In the genomic region with DNA sequence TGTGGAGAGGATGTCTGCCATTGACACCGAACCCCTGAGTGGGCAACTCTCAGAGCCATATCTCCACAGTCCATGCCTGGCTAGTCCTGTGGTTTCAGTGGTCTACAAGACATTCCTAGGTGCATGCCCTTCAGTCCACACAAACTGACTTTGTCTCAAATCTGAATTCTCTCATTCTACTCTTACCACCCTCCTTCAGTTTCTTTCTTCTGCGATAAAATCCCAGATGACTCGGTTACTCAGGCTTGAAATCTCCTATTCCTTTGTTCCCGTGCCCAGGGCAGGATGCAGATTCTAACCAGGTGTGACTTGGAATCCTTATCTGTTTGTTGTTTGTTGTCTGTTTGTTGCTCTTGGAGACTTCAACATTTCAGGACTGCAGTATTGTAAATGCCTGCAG, we compare ENCODE assay signal across 15 cellular contexts. TPM values are rescaled to one million over a fixed set of nuclear protein-coding genes. Genes with fewer than 3 reads are reported as not detected.
A peak's percentile ranks its signal among the peaks of the same experiment; 100 is the strongest.
DNase-seq lines count a peak whose midpoint lies in the region; ATAC-seq, FAIRE-seq and TF ChIP-seq lines count a peak whose summit lies in the region.
"Had no signal": no experiment of that assay in that cellular context is flagged by ENCODE, and none has a peak within 500 bp of the region (broad histone marks: within the 10 kb centered on the region; RNA-seq: fewer than 3 reads in every experiment).

No MANE protein-coding gene starts in this region.

- no peaks in the 10 kb centered on the region for H3K9me3 Mint-ChIP-seq in WTC11

- intact Hi-C loops in heart left ventricle (cut with DNase I): loop anchor here in 2 of 10 donors (2.0 to 5.0 kb wide), 2 partner anchors 46 to 53 kb away; no protein-coding TSS in a partner anchor
- intact Hi-C loops in Right ventricle myocardium superior (cut with DNase I): no loop called here
- intact Hi-C loops in tibial artery (cut with DNase I; ENCODE audit: low total_unique reads): no loop called here

- dilution Hi-C loops in keratinocyte (cut with MboI; ENCODE audit: extremely low pct_ligation_motif_present, low sequenced_read_pairs): no loop called here

- H3K4me1 ChIP-seq in heart left ventricle (peaks cover 0 to 82% (median 53%) of the 10 kb centered on the region in 12 donors), keratinocyte (ENCODE audit: control insufficient read depth, extremely low read depth, insufficient read depth, low read length) (peaks cover 14% of the 10 kb centered on the region), tibial artery (peaks cover 0 to 98% (median 42%) of the 10 kb centered on the region in 4 donors)

- peak overlapping the region; percentile 15 for H2AFZ ChIP-seq in keratinocyte (ENCODE audit: control insufficient read depth, low read length)
- H2AFZ ChIP-seq: GM23248 had no signal

- peak overlapping the region; percentile 32 for H3K4me2 ChIP-seq in keratinocyte (ENCODE audit: control insufficient read depth, extremely low read depth, insufficient read depth, low read depth, low read length)
- H3K4me2 ChIP-seq: SK-N-SH had no signal

- H3K9me1 ChIP-seq in keratinocyte (ENCODE audit: control insufficient read depth, extremely low read depth, insufficient read depth, low read length): no peaks in the 10 kb centered on the region

- FAIRE-seq in keratinocyte (lab: Jason Lieb, UNC): no peak

- CTCF ChIA-PET in WTC11 (lab: Charles Lee): interaction anchor here (2.4 to 3.4 kb wide), 2 partner anchors 9 to 56 kb away, joined by 11 to 13 read pairs; a partner anchor contains a TSS

- H3K9me3 ChIP-seq in heart left ventricle (no peaks in the 10 kb centered on the region), keratinocyte (ENCODE audit: control insufficient read depth, low read depth, low read length) (no peaks in the 10 kb centered on the region), tibial artery (no peaks in the 10 kb centered on the region)
- H3K9me3 ChIP-seq: SK-N-SH had no signal

- TF ChIP-seq POLR2A in heart left ventricle (IDR thresholded peaks at IDR 0.05) (no peak), erythroblast (IDR thresholded peaks at IDR 0.05; ENCODE audit: low read length) (no peak)

- no peaks in the 10 kb centered on the region for H3K36me3 Mint-ChIP-seq in WTC11

- peak in 3 of 4 donors; percentile 3 to 37 (median 4) for ATAC-seq in heart left ventricle
- no peak for ATAC-seq in Right ventricle myocardium superior (ENCODE audit: poor library complexity)
- no peak for ATAC-seq in WTC11
- ATAC-seq in GM21529 (IDR thresholded peaks at IDR 0.05; ENCODE audit: unreplicated experiment): no peak

- H3K27me3 ChIP-seq in heart left ventricle (no peaks in the 10 kb centered on the region), keratinocyte (ENCODE audit: control insufficient read depth, extremely low read depth, insufficient read depth, low read length) (no peaks in the 10 kb centered on the region), tibial artery (no peaks in the 10 kb centered on the region)

- peak overlapping the region; percentile 78 for H3K27ac Mint-ChIP-seq in WTC11

- peak overlapping the region; percentile 28 for H3K9ac ChIP-seq in keratinocyte (ENCODE audit: control insufficient read depth, extremely low read depth, insufficient read depth, low read length)
- H3K9ac ChIP-seq: GM23248, SK-N-SH had no signal

- TF ChIP-seq CTCF in heart left ventricle (IDR thresholded peaks at IDR 0.05) (no peak), WTC11 (IDR thresholded peaks at IDR 0.05) (no peak), keratinocyte (optimal IDR thresholded peaks at IDR 0.05 in 1 of 3, IDR thresholded peaks at IDR 0.05 in 1 of 3, conservative IDR thresholded peaks at IDR 0.05 in 1 of 3; ENCODE audit: extremely low read depth in 1 of 3, insufficient read depth in 2 of 3, low read length in 3 of 3) (no peak), tibial artery (IDR thresholded peaks at IDR 0.05) (no peak)

- 54 to 69% (median 59%) methylated on average over 4 of the region's 4 CpGs for WGBS in heart left ventricle, 4 donors

- H3K27me3 Mint-ChIP-seq in WTC11 (ENCODE audit: low read depth): no peaks in the 10 kb centered on the region

- peaks cover 0 to 13% (median 3%) of the 10 kb centered on the region in 9 donors for H3K36me3 ChIP-seq in heart left ventricle
- H3K36me3 ChIP-seq in keratinocyte (ENCODE audit: control insufficient read depth in 2 of 2, extremely low read depth in 1 of 2, insufficient read depth in 2 of 2, low read length in 2 of 2): peaks cover 0 to 2% of the 10 kb centered on the region in 2 experiments
- peaks cover 0 to 6% (median 0%) of the 10 kb centered on the region in 3 donors for H3K36me3 ChIP-seq in tibial artery

- POLR2A ChIA-PET in WTC11 (lab: Charles Lee): no interaction called here

- H3K79me2 ChIP-seq in keratinocyte (ENCODE audit: control insufficient read depth, insufficient read depth, low read length): peaks cover 66% of the 10 kb centered on the region

- no peak overlapping the region for H3K4me3 ChIP-seq in heart left ventricle
- H3K4me3 ChIP-seq in keratinocyte (ENCODE audit: control insufficient read depth in 2 of 3, extremely low read depth in 1 of 3, insufficient read depth in 2 of 3, low read depth in 1 of 3, low read length in 3 of 3): no peak overlapping the region
- peak overlapping the region; percentile 4 to 24 for H3K4me3 ChIP-seq in tibial artery
- H3K4me3 ChIP-seq: GM23248, skin epidermis had no signal

- peaks cover 5% of the 10 kb centered on the region for H4K20me1 ChIP-seq in keratinocyte (ENCODE audit: control insufficient read depth, extremely low read depth, insufficient read depth, low read length)

- no peak overlapping the region for H3K4me3 Mint-ChIP-seq in WTC11

- H3K4me1 Mint-ChIP-seq in WTC11: peaks cover 5% of the 10 kb centered on the region

- H3K27ac ChIP-seq in heart left ventricle (peak overlapping the region in 11 of 12 donors; percentile 8 to 78 (median 69)), keratinocyte (ENCODE audit: control insufficient read depth, insufficient read depth, low read length) (peak overlapping the region; percentile 20), tibial artery (peak overlapping the region; percentile 73 to 100)
- H3K27ac ChIP-seq: GM23248 had no signal

- DNase-seq in heart left ventricle (no peak), Right ventricle myocardium superior (no peak), WTC11 (ENCODE audit: low spot score) (no peak), keratinocyte (ENCODE audit: low read depth, low spot score) (no peak), tibial artery (no peak), HUDEP-2 (lab: John Stamatoyannopoulos, UW; ENCODE audit: unreplicated experiment in 76 of 76) (no peak), erythroblast (lab: John Stamatoyannopoulos, UW) (no peak)
- DNase-seq: activated gamma-delta T cell, DMS53, glutamatergic neuron, GM23248, NCI-H510A treated with DMSO at 0.1 percent for 48 hours, SK-N-SH had no signal

RNA-seq across cellular contexts. Expression of a gene that starts 9.3 kb away (rescaled TPM):
- total RNA-seq in heart left ventricle (100 to 1,000 TPM in 1 of 9 donors, 10 to 100 TPM in 8; 64.5 to 105 (median 86.8) TPM), Right ventricle myocardium superior (61.9 TPM), WTC11 (2021) (49.1 to 56.6 TPM (median 54.9 TPM) in 3 replicates)
- polyA plus RNA-seq in heart left ventricle (10 to 100 TPM; 22.5 to 24.9 TPM), keratinocyte (38.9 to 67.1 TPM (median 52.6 TPM) in 3 replicates)
- 7.3 TPM for polyA plus RNA-seq in keratinocyte (2011; ENCODE audit: low read depth)
- polyA plus RNA-seq in keratinocyte (2011; cell fraction: cytosol; rRNA removed): 23.1 and 51.5 TPM in 2 replicates
- 47.7 and 53.7 TPM in 2 replicates for polyA plus RNA-seq in keratinocyte (2011; cell fraction: nucleus; rRNA removed)
- polyA plus RNA-seq in keratinocyte (2012; ENCODE audit: low replicate concordance): 8.0 and 20.6 TPM in 2 replicates
- 74.3 to 79.1 TPM (median 76.6 TPM) in 3 replicates for polyA minus RNA-seq in keratinocyte
- 18.8 TPM for polyA minus RNA-seq in keratinocyte (2011; cell fraction: cytosol; rRNA and poly(A)+ RNA removed)
- 33.1 and 87.6 TPM in 2 replicates for polyA minus RNA-seq in keratinocyte (2011; cell fraction: nucleus; rRNA and poly(A)+ RNA removed)

RNA-seq across cellular contexts. Expression of a gene that starts 16.3 kb away (rescaled TPM):
- total RNA-seq in heart left ventricle (10 to 100 TPM; 20.2 to 52.7 (median 22.9) TPM), Right ventricle myocardium superior (26.4 TPM), WTC11 (2021) (239 to 262 TPM (median 240 TPM) in 3 replicates)
- polyA plus RNA-seq in heart left ventricle (10 to 100 TPM; 18.7 to 45.4 TPM), keratinocyte (54.0 to 139 TPM (median 130 TPM) in 3 replicates)
- polyA plus RNA-seq in keratinocyte (2011; ENCODE audit: low read depth): 39.7 TPM
- polyA plus RNA-seq in keratinocyte (2011; cell fraction: cytosol; rRNA removed): 68.9 and 97.6 TPM in 2 replicates
- 60.8 and 76.0 TPM in 2 replicates for polyA plus RNA-seq in keratinocyte (2011; cell fraction: nucleus; rRNA removed)
- 51.1 and 98.6 TPM in 2 replicates for polyA plus RNA-seq in keratinocyte (2012; ENCODE audit: low replicate concordance)
- 52.6 to 91.3 TPM (median 85.1 TPM) in 3 replicates for polyA minus RNA-seq in keratinocyte
- 91.3 TPM for polyA minus RNA-seq in keratinocyte (2011; cell fraction: cytosol; rRNA and poly(A)+ RNA removed)
- 29.8 and 30.2 TPM in 2 replicates for polyA minus RNA-seq in keratinocyte (2011; cell fraction: nucleus; rRNA and poly(A)+ RNA removed)

RNA-seq across cellular contexts. Expression of a gene that starts 23.2 kb away (rescaled TPM):
- total RNA-seq in heart left ventricle (10 to 100 TPM; 69.4 to 99.4 (median 82.0) TPM), Right ventricle myocardium superior (82.7 TPM), WTC11 (2021) (72.7 to 78.4 TPM (median 73.9 TPM) in 3 replicates)
- polyA plus RNA-seq in heart left ventricle (100 to 1,000 TPM in 1 of 2 donors, 10 to 100 TPM in 1; 88.7 to 124 TPM), keratinocyte (89.3 to 122 TPM (median 102 TPM) in 3 replicates)
- polyA plus RNA-seq in keratinocyte (2011; ENCODE audit: low read depth): 26.1 TPM
- polyA plus RNA-seq in keratinocyte (2011; cell fraction: cytosol; rRNA removed): 130 and 179 TPM in 2 replicates
- polyA plus RNA-seq in keratinocyte (2011; cell fraction: nucleus; rRNA removed): 46.7 and 48.1 TPM in 2 replicates
- polyA plus RNA-seq in keratinocyte (2012; ENCODE audit: low replicate concordance): 49.1 and 76.7 TPM in 2 replicates
- polyA minus RNA-seq in keratinocyte: 39.4 to 61.9 TPM (median 58.0 TPM) in 3 replicates
- polyA minus RNA-seq in keratinocyte (2011; cell fraction: cytosol; rRNA and poly(A)+ RNA removed): 64.5 TPM
- polyA minus RNA-seq in keratinocyte (2011; cell fraction: nucleus; rRNA and poly(A)+ RNA removed): 13.1 and 17.8 TPM in 2 replicates

Comparison
In these comparisons a context has a peak if more than half of its experiments do, and no peak if none do; other contexts are left out.
1. ATAC-seq: peak in heart left ventricle (3 of 4); none in Right ventricle myocardium superior (single experiment), WTC11 (single experiment) and GM21529 (single experiment).
2. H3K27ac ChIP-seq: peak in every context shown above with its lines; median percentile 86 in tibial artery; 69 in heart left ventricle; 20 in keratinocyte.
3. H3K4me3 ChIP-seq: peak in tibial artery (2 of 2); none in heart left ventricle (0 of 12) and keratinocyte (0 of 3).